Comparison of ENCODE assay signal across 8 cellular contexts in genomic region chr2:11465485-11466306, GRCh38. TPM values are rescaled to one million over a fixed set of nuclear protein-coding genes. Genes with fewer than 3 reads are reported as not detected.
DNase-seq lines count a peak whose midpoint lies in the region; ATAC-seq and TF ChIP-seq lines count a peak whose summit lies in the region.

E2F6 (minus strand) TSS chr2:11466161; CDS start chr2:11465879, 282 bp downstream.

- peak within 1 kb of the TSS; percentile 54 for H3K4me3 ChIP-seq in GM23338
- H3K4me3 ChIP-seq in Loucy (ENCODE audit: low read length, poor library complexity, severe bottlenecking): peak within 1 kb of the TSS; percentile 95
- H3K4me3 ChIP-seq in RWPE2 (ENCODE audit: severe bottlenecking): peak within 1 kb of the TSS; percentile 63

- H3K9me3 ChIP-seq in Loucy (ENCODE audit: insufficient read depth, low read depth, low read length) (no peaks in the 10 kb centered on the region), RWPE2 (ENCODE audit: severe bottlenecking) (no peaks in the 10 kb centered on the region)

- no peak within 1 kb of the TSS for H3K27ac ChIP-seq in GM23338 (ENCODE audit: low read depth)
- peak within 1 kb of the TSS; percentile 74 for H3K27ac ChIP-seq in RWPE2 (ENCODE audit: poor library complexity, severe bottlenecking)

- peak; percentile 90 for DNase-seq in DMS79 treated with DMSO at 0.1 percent for 48 hours (lab: John Stamatoyannopoulos, UW)
- peak; percentile 92 for DNase-seq in GM23338 (ENCODE audit: low spot score)
- DNase-seq in RWPE2 (ENCODE audit: low spot score): peak; percentile 87
- DNase-seq in fibroblast of gingiva (ENCODE audit: low read depth): peak; percentile 93
- peak; percentile 67 to 90 (median 86) for DNase-seq in naive thymus-derived CD8-positive, alpha-beta T cell
- DNase-seq in stimulated activated naive B cell treated with anti-CD40 and anti-IgM and Interleukin-4, amounts not matched to agents 10 μg/mL and 1 μg/mL and 100 μg/mL, for 72 hours: peak; percentile 84

- H3K27me3 Mint-ChIP-seq in GM23338 (ENCODE audit: insufficient read depth, low read depth, poor library complexity): peaks cover 22% of the 10 kb centered on the region
- H3K27me3 Mint-ChIP-seq in activated T-helper 17 cell treated with anti-CD3 and anti-CD28 coated beads, Interleukin-2, amount 50 U/mL, for 72 hours: no peaks in the 10 kb centered on the region
- H3K27me3 Mint-ChIP-seq in naive thymus-derived CD8-positive, alpha-beta T cell: no peaks in the 10 kb centered on the region
- H3K27me3 Mint-ChIP-seq in stimulated activated naive B cell treated with anti-CD40 and anti-IgM and Interleukin-4, amounts not matched to agents 10 μg/mL and 1 μg/mL and 100 μg/mL, for 72 hours: no peaks in the 10 kb centered on the region

- peaks cover 17% of the 10 kb centered on the region for H3K9me3 Mint-ChIP-seq in GM23338
- H3K9me3 Mint-ChIP-seq in activated T-helper 17 cell treated with anti-CD3 and anti-CD28 coated beads, Interleukin-2, amount 50 U/mL, for 72 hours: no peaks in the 10 kb centered on the region
- no peaks in the 10 kb centered on the region for H3K9me3 Mint-ChIP-seq in naive thymus-derived CD8-positive, alpha-beta T cell
- H3K9me3 Mint-ChIP-seq in stimulated activated naive B cell treated with anti-CD40 and anti-IgM and Interleukin-4, amounts not matched to agents 10 μg/mL and 1 μg/mL and 100 μg/mL, for 72 hours: no peaks in the 10 kb centered on the region

- peaks cover 21% of the 10 kb centered on the region for H4K20me1 ChIP-seq in GM23338 (replicated peaks; ENCODE audit: insufficient read depth)
- peaks cover 41% of the 10 kb centered on the region for H4K20me1 ChIP-seq in Loucy (ENCODE audit: insufficient read depth, low read length, poor library complexity, severe bottlenecking)

- H3K9me2 ChIP-seq in GM23338 (ENCODE audit: insufficient read depth) (no peaks in the 10 kb centered on the region), Loucy (replicated peaks; ENCODE audit: low read depth, low read length) (no peaks in the 10 kb centered on the region)

- TF ChIP-seq CTCF in GM23338 (conservative IDR thresholded peaks at IDR 0.05; ENCODE audit: low read depth in 2 of 2) (no peak), Loucy (conservative IDR thresholded peaks at IDR 0.05; ENCODE audit: low read length) (no peak), RWPE2 (IDR thresholded peaks at IDR 0.05; ENCODE audit: poor library complexity, severe bottlenecking) (no peak)

- peak within 1 kb of the TSS; percentile 91 for H2AFZ ChIP-seq in GM23338
- peak within 1 kb of the TSS; percentile 94 for H2AFZ ChIP-seq in Loucy (ENCODE audit: low read length)

- H3F3A ChIP-seq in GM23338 (replicated peaks; ENCODE audit: low read depth) (0 out of 2 replicates have a peak, but pooled peaks cover 3% of the 10 kb centered on the region), Loucy (ENCODE audit: low read depth) (no peaks in the 10 kb centered on the region)

- 0 out of 2 replicates have a peak within 1 kb of the TSS, but pooled peaks have one; percentile 80 for H3K27ac Mint-ChIP-seq in GM23338
- peak within 1 kb of the TSS; percentile 89 for H3K27ac Mint-ChIP-seq in activated T-helper 17 cell treated with anti-CD3 and anti-CD28 coated beads, Interleukin-2, amount 50 U/mL, for 72 hours
- peak within 1 kb of the TSS; percentile 88 to 95 (median 91) for H3K27ac Mint-ChIP-seq in naive thymus-derived CD8-positive, alpha-beta T cell
- H3K27ac Mint-ChIP-seq in stimulated activated naive B cell treated with anti-CD40 and anti-IgM and Interleukin-4, amounts not matched to agents 10 μg/mL and 1 μg/mL and 100 μg/mL, for 72 hours: peak within 1 kb of the TSS; percentile 97

- peaks cover 4% of the 10 kb centered on the region; the same call in 1 of the 2 replicates for H3K4me1 ChIP-seq in GM23338 (ENCODE audit: insufficient read depth)
- peaks cover 43% of the 10 kb centered on the region for H3K4me1 ChIP-seq in Loucy (ENCODE audit: insufficient read depth, low read length, poor library complexity, severe bottlenecking)
- H3K4me1 ChIP-seq in RWPE2 (ENCODE audit: insufficient read depth, poor library complexity, severe bottlenecking): peaks cover 7% of the 10 kb centered on the region

- H3K36me3 Mint-ChIP-seq in GM23338 (ENCODE audit: low read depth): peaks cover 29% of the 10 kb centered on the region
- H3K36me3 Mint-ChIP-seq in activated T-helper 17 cell treated with anti-CD3 and anti-CD28 coated beads, Interleukin-2, amount 50 U/mL, for 72 hours (ENCODE audit: low read depth): peaks cover 37% of the 10 kb centered on the region
- H3K36me3 Mint-ChIP-seq in naive thymus-derived CD8-positive, alpha-beta T cell: peaks cover 0 to 4% (median 2%) of the 10 kb centered on the region in 3 donors
- H3K36me3 Mint-ChIP-seq in stimulated activated naive B cell treated with anti-CD40 and anti-IgM and Interleukin-4, amounts not matched to agents 10 μg/mL and 1 μg/mL and 100 μg/mL, for 72 hours: peaks cover 12 to 32% of the 10 kb centered on the region in 2 donors

- peaks cover 46% of the 10 kb centered on the region for H3K79me2 ChIP-seq in GM23338 (replicated peaks; ENCODE audit: insufficient read depth)
- peaks cover 53% of the 10 kb centered on the region for H3K79me2 ChIP-seq in Loucy (ENCODE audit: insufficient read depth, low read length)

- H3K27me3 ChIP-seq in GM23338 (ENCODE audit: insufficient read depth) (peaks cover 10% of the 10 kb centered on the region), Loucy (ENCODE audit: insufficient read depth, low read length, poor library complexity, severe bottlenecking) (no peaks in the 10 kb centered on the region), RWPE2 (ENCODE audit: insufficient read depth, poor library complexity, severe bottlenecking) (no peaks in the 10 kb centered on the region)

- ATAC-seq in GM23338 (peak; percentile 87), RWPE2 (ENCODE audit: low read depth) (peak; percentile 87)
- ATAC-seq in activated T-helper 17 cell treated with anti-CD3 and anti-CD28 coated beads, Interleukin-2, amount 50 U/mL, for 72 hours (replicated peaks): peak; percentile 79
- ATAC-seq in naive thymus-derived CD8-positive, alpha-beta T cell: peak; percentile 80 to 82
- peak; percentile 78 to 82 for ATAC-seq in stimulated activated naive B cell treated with anti-CD40 and anti-IgM and Interleukin-4, amounts not matched to agents 10 μg/mL and 1 μg/mL and 100 μg/mL, for 72 hours (replicated peaks)

- H3K36me3 ChIP-seq in GM23338 (ENCODE audit: insufficient read depth) (peaks cover 3% of the 10 kb centered on the region; the same call in 1 of the 2 replicates), Loucy (ENCODE audit: insufficient read depth, low read length) (no peaks in the 10 kb centered on the region), RWPE2 (ENCODE audit: low read depth) (peaks cover 33% of the 10 kb centered on the region)

- POLR2A ChIA-PET in naive thymus-derived CD8-positive, alpha-beta T cell (lab: Charles Lee): interaction anchor here (0.7 to 2.1 kb wide), 3 partner anchors 310 to 335 kb away, joined by 3 to 19 read pairs (median 5); partner anchors contain the start of gene SLC66A3

- peak within 1 kb of the TSS; percentile 85 for H3K9ac ChIP-seq in Loucy (ENCODE audit: low read depth, low read length, poor library complexity, severe bottlenecking)

- H3K4me1 Mint-ChIP-seq in GM23338: peaks cover 16% of the 10 kb centered on the region
- peaks cover 15% of the 10 kb centered on the region for H3K4me1 Mint-ChIP-seq in activated T-helper 17 cell treated with anti-CD3 and anti-CD28 coated beads, Interleukin-2, amount 50 U/mL, for 72 hours
- H3K4me1 Mint-ChIP-seq in naive thymus-derived CD8-positive, alpha-beta T cell: peaks cover 16 to 41% (median 38%) of the 10 kb centered on the region in 4 donors
- H3K4me1 Mint-ChIP-seq in stimulated activated naive B cell treated with anti-CD40 and anti-IgM and Interleukin-4, amounts not matched to agents 10 μg/mL and 1 μg/mL and 100 μg/mL, for 72 hours: peaks cover 22 to 44% of the 10 kb centered on the region in 2 donors

- H3K4me3 Mint-ChIP-seq in GM23338: peak within 1 kb of the TSS; percentile 70
- H3K4me3 Mint-ChIP-seq in activated T-helper 17 cell treated with anti-CD3 and anti-CD28 coated beads, Interleukin-2, amount 50 U/mL, for 72 hours: peak within 1 kb of the TSS; percentile 82
- peak within 1 kb of the TSS; percentile 87 to 97 (median 94) for H3K4me3 Mint-ChIP-seq in naive thymus-derived CD8-positive, alpha-beta T cell
- H3K4me3 Mint-ChIP-seq in stimulated activated naive B cell treated with anti-CD40 and anti-IgM and Interleukin-4, amounts not matched to agents 10 μg/mL and 1 μg/mL and 100 μg/mL, for 72 hours: peak within 1 kb of the TSS; percentile 96 to 99

- H3K4me2 ChIP-seq in GM23338 (peak within 1 kb of the TSS; percentile 77), Loucy (ENCODE audit: low read depth, low read length, poor library complexity, severe bottlenecking) (peak within 1 kb of the TSS; percentile 95)

TF ChIP-seq in GM23338, 12 proteins besides CTCF, POLR2A, EP300 and RAD21:
- TF ChIP-seq CREB1 (CRISPR knock-in tag; IDR thresholded peaks at IDR 0.05; ENCODE audit: low read depth) (peak; percentile 68), ZNF114 (CRISPR knock-in tag; IDR thresholded peaks at IDR 0.05) (0 out of 2 replicates have a peak, but pooled peaks have one; percentile 57), STAT1 (IDR thresholded peaks at IDR 0.05; ENCODE audit: unreplicated experiment) (no peak), EZH2 (IDR thresholded peaks at IDR 0.05; ENCODE audit: low read depth, unreplicated experiment) (no peak), POLR2AphosphoS5 (IDR thresholded peaks at IDR 0.05; ENCODE audit: low read depth) (peak; percentile 67)

RNA-seq across cellular contexts. Expression of gene E2F6, which starts in this region (rescaled TPM):
- total RNA-seq in GM23338 (2014; rRNA removed; shearing (Covaris generic)): 20.7 and 30.2 TPM in 2 replicates
- polyA plus RNA-seq in GM23338 (2016; fragmentation: Nextera tagmentation; extraction: Ambion mirVana): 11.9 and 16.9 TPM in 2 replicates
- total RNA-seq in activated T-helper 17 cell treated with anti-CD3 and anti-CD28 coated beads, Interleukin-2, amount 50 U/mL, for 72 hours: 1 to 10 TPM; 5.8 to 8.6 TPM
- 10 to 100 TPM; 13.4 to 14.3 TPM for total RNA-seq in naive thymus-derived CD8-positive, alpha-beta T cell
- polyA plus RNA-seq in naive thymus-derived CD8-positive, alpha-beta T cell: 1 to 10 TPM; 2.3 to 4.6 (median 3.2) TPM
